Comparison of ENCODE assay signal across 11 cellular contexts in genomic region chr5:149831492-149831891, GRCh38.
DNase-seq lines count a peak whose midpoint lies in the region; ATAC-seq, FAIRE-seq and TF ChIP-seq lines count a peak whose summit lies in the region.
"Had no signal": no experiment of that assay in that cellular context is flagged by ENCODE, and none has a peak within 500 bp of the region (broad histone marks: within the 10 kb centered on the region; RNA-seq: fewer than 3 reads in every experiment).

No MANE protein-coding gene starts in this region.

- no peaks in the 10 kb centered on the region for H3K36me3 ChIP-seq in GM23248 (ENCODE audit: low read depth)

- DNase-seq in GM18507 (ENCODE audit: extremely low spot score, insufficient read length, low read depth) (peak; percentile 38), GM23248 (peak; percentile 47), RWPE1 (ENCODE audit: low spot score) (no peak), memory B cell (ENCODE audit: low spot score in 2 of 2) (no peak), erythroblast (lab: John Stamatoyannopoulos, UW) (no peak), NCI-H1694 (lab: John Stamatoyannopoulos, UW) (no peak), NCI-H187 (lab: John Stamatoyannopoulos, UW) (no peak), putamen (ENCODE audit: low spot score) (no peak)

- no peaks in the 10 kb centered on the region for H3K9me2 ChIP-seq in GM23248 (ENCODE audit: insufficient read depth)

- peak; percentile 81 for FAIRE-seq in GM18507 (lab: Jason Lieb, UNC)

- in situ Hi-C loops in GM23248 (cut with MboI) = loop anchor here (25.0 kb wide), 3 partner anchors 281 to 606 kb away; partner anchors contain the start of gene RPS14

- H3K36me3 Mint-ChIP-seq in memory B cell = peaks cover 20% of the 10 kb centered on the region

- H3K4me2 ChIP-seq in GM23248 (ENCODE audit: unreplicated experiment) = no peak overlapping the region

- peaks cover 8% of the 10 kb centered on the region for H3K4me1 Mint-ChIP-seq in memory B cell

- POLR2A ChIA-PET in RWPE1 (lab: Yijun Ruan, JAX; ENCODE audit: low non-redundant PET) = no interaction called here

- ATAC-seq in memory B cell (ENCODE audit: low read depth) = peak; percentile 68
- ATAC-seq: HCT116; naive thymus-derived CD4-positive, alpha-beta T cell had no signal

- H3K9me3 Mint-ChIP-seq in memory B cell = no peaks in the 10 kb centered on the region
- H3K9me3 Mint-ChIP-seq: naive thymus-derived CD4-positive, alpha-beta T cell had no signal

- 0 out of 2 replicates have a peak, but pooled peaks cover 5% of the 10 kb centered on the region for H3F3A ChIP-seq in GM23248 (ENCODE audit: insufficient read depth)

- H3K27ac ChIP-seq in GM23248 = no peak overlapping the region
- peak overlapping the region; percentile 35 for H3K27ac ChIP-seq in RWPE1

- H3K27me3 Mint-ChIP-seq in memory B cell = no peaks in the 10 kb centered on the region
- H3K27me3 Mint-ChIP-seq: activated naive CD8-positive, alpha-beta T cell; naive thymus-derived CD4-positive, alpha-beta T cell had no signal

- TF ChIP-seq POLR2A in erythroblast (IDR thresholded peaks at IDR 0.05; ENCODE audit: low read length) = no peak

- CTCF ChIA-PET in RWPE1 (lab: Yijun Ruan, JAX) = interaction anchor here (1.2 to 12.9 kb wide), 5 partner anchors 11 to 197 kb away, joined by 3 to 130 read pairs (median 12); no protein-coding TSS in a partner anchor

- H3K27me3 ChIP-seq in GM23248 (replicated peaks; ENCODE audit: insufficient read depth) = no peaks in the 10 kb centered on the region

- no peak for TF ChIP-seq CTCF in RWPE1 (conservative IDR thresholded peaks at IDR 0.05; ENCODE audit: low read depth)

- H3K4me3 Mint-ChIP-seq in memory B cell = no peak overlapping the region
- H3K4me3 Mint-ChIP-seq: activated naive CD8-positive, alpha-beta T cell; naive thymus-derived CD4-positive, alpha-beta T cell had no signal

- peaks cover 4% of the 10 kb centered on the region; the same call in 1 of the 2 replicates for H3K4me1 ChIP-seq in GM23248 (ENCODE audit: insufficient read depth)

- no peak overlapping the region for H2AFZ ChIP-seq in GM23248

- no peak overlapping the region for H3K27ac Mint-ChIP-seq in memory B cell
- H3K27ac Mint-ChIP-seq: activated naive CD8-positive, alpha-beta T cell had no signal

- no peaks in the 10 kb centered on the region for H4K20me1 ChIP-seq in GM23248 (ENCODE audit: insufficient read depth)

- no peak overlapping the region for H3K9ac ChIP-seq in GM23248

- WGBS in GM23248 (ENCODE audit: low coverage in 1 of 2, low lambda C conversion rate in 2 of 2, missing lambda C conversion rate in 2 of 2), 2 experiments = 52 to 58% methylated on average over 5 of the region's 5 CpGs

- H3K9me3 ChIP-seq in GM23248 (ENCODE audit: low read depth) = no peaks in the 10 kb centered on the region

- H3K4me3 ChIP-seq in GM23248 = no peak overlapping the region

- no peaks in the 10 kb centered on the region for H3K79me2 ChIP-seq in GM23248 (ENCODE audit: insufficient read depth)

Comparison
In these comparisons a context has a peak if more than half of its experiments do, and no peak if none do; other contexts are left out.
1. DNase-seq: peak in GM18507 (single experiment) and GM23248 (single experiment); none in RWPE1 (single experiment), memory B cell (0 of 2), erythroblast (0 of 2), NCI-H1694 (single experiment), NCI-H187 (0 of 2) and putamen (single experiment).